ENCODE assay signal across 8 cellular contexts in genomic region chr4:145099653-145100052, GRCh38. TPM values are rescaled to one million over a fixed set of nuclear protein-coding genes. Genes with fewer than 3 reads are reported as not detected.
DNase-seq lines count a peak whose midpoint lies in the region; TF ChIP-seq lines count a peak whose summit lies in the region.

No MANE protein-coding gene starts in this region.

- H4K20me1 ChIP-seq in Loucy (ENCODE audit: insufficient read depth, low read length, poor library complexity, severe bottlenecking), result peaks cover 59% of the 10 kb centered on the region

- H3K9me3 Mint-ChIP-seq in Calu3 (ENCODE audit: low read depth, unreplicated experiment) (no peaks in the 10 kb centered on the region), nephron (peaks cover 6% of the 10 kb centered on the region)

- peak overlapping the region; percentile 86 for H3K9ac ChIP-seq in Loucy (ENCODE audit: low read depth, low read length, poor library complexity, severe bottlenecking)

- peaks cover 95% of the 10 kb centered on the region for H3K79me2 ChIP-seq in Loucy (ENCODE audit: insufficient read depth, low read length)

- BruUV-seq in Calu3 (replicated peaks; lab: Mats Ljungman, UMichigan), result no TSS peak

- H3K4me3 Mint-ChIP-seq in Calu3 (ENCODE audit: low read depth, unreplicated experiment) (peak overlapping the region; percentile 86), nephron (peak overlapping the region; percentile 94 to 96 (median 96))

- H3K4me1 Mint-ChIP-seq in Calu3 (ENCODE audit: low read depth, unreplicated experiment) (peaks cover 6% of the 10 kb centered on the region), nephron (peaks cover 18% of the 10 kb centered on the region)

- DNase-seq in Calu3, result no peak
- DNase-seq in breast epithelium (ENCODE audit: low spot score in 2 of 2), result no peak
- no peak for DNase-seq in NCI-H446 treated with DMSO at 0.1 percent for 48 hours (lab: John Stamatoyannopoulos, UW)
- DNase-seq in GDM1 (lab: John Stamatoyannopoulos, UW), result no peak
- no peak for DNase-seq in ureter (ENCODE audit: low spot score)
- no peak for DNase-seq in NCI-H1694 (lab: John Stamatoyannopoulos, UW)

- peaks cover 31% of the 10 kb centered on the region for H3K36me3 Mint-ChIP-seq in Calu3 (ENCODE audit: insufficient read depth, unreplicated experiment)
- H3K36me3 Mint-ChIP-seq in nephron (ENCODE audit: low read depth), result peaks cover 13% of the 10 kb centered on the region

- H3K36me3 ChIP-seq in Loucy (ENCODE audit: insufficient read depth, low read length), result peaks cover 4% of the 10 kb centered on the region; the same call in 1 of the 2 replicates
- H3K36me3 ChIP-seq in breast epithelium, result no peaks in the 10 kb centered on the region

- CTCF ChIA-PET in Calu3 (lab: Charles Lee), result no interaction called here

- H3K27me3 ChIP-seq in Loucy (ENCODE audit: insufficient read depth, low read length, poor library complexity, severe bottlenecking) (no peaks in the 10 kb centered on the region), breast epithelium (no peaks in the 10 kb centered on the region)

- intact Hi-C loops in Calu3 (cut with micrococcal nuclease; ENCODE audit: unreplicated experiment) (no loop called here), breast epithelium (cut with DNase I; ENCODE audit: low total_unique reads) (no loop called here)

- no peak overlapping the region for H3K27ac ChIP-seq in breast epithelium

- H2AFZ ChIP-seq in Loucy (ENCODE audit: low read length), result no peak overlapping the region

- H3K4me1 ChIP-seq in Loucy (ENCODE audit: insufficient read depth, low read length, poor library complexity, severe bottlenecking), result peaks cover 63% of the 10 kb centered on the region
- H3K4me1 ChIP-seq in breast epithelium, result no peaks in the 10 kb centered on the region

- peak overlapping the region; percentile 75 for H3K4me2 ChIP-seq in Loucy (ENCODE audit: low read depth, low read length, poor library complexity, severe bottlenecking)

- no peaks in the 10 kb centered on the region for H3K9me2 ChIP-seq in Loucy (replicated peaks; ENCODE audit: low read depth, low read length)

- H3K9me3 ChIP-seq in Loucy (ENCODE audit: insufficient read depth, low read depth, low read length) (no peaks in the 10 kb centered on the region), breast epithelium (no peaks in the 10 kb centered on the region)

- H3K4me3 ChIP-seq in Loucy (ENCODE audit: low read length, poor library complexity, severe bottlenecking), result peak overlapping the region; percentile 88
- peak overlapping the region; percentile 68 to 95 (median 69) for H3K4me3 ChIP-seq in breast epithelium

- no peak for TF ChIP-seq POLR2A in breast epithelium (IDR thresholded peaks at IDR 0.05)

- H3K27ac Mint-ChIP-seq in Calu3 (ENCODE audit: unreplicated experiment) (peak overlapping the region; percentile 94), nephron (peak overlapping the region in 1 of 3 experiments; percentile 45)

- no peaks in the 10 kb centered on the region for H3F3A ChIP-seq in Loucy (ENCODE audit: low read depth)

- no peak for TF ChIP-seq CTCF in Calu3 (IDR thresholded peaks at IDR 0.05; ENCODE audit: unreplicated experiment)
- TF ChIP-seq CTCF in Loucy (conservative IDR thresholded peaks at IDR 0.05; ENCODE audit: low read length), result no peak
- no peak for TF ChIP-seq CTCF in breast epithelium (IDR thresholded peaks at IDR 0.05)
- TF ChIP-seq CTCF in nephron (IDR thresholded peaks at IDR 0.05; ENCODE audit: unreplicated experiment in 3 of 3), result no peak

- no peaks in the 10 kb centered on the region for H3K27me3 Mint-ChIP-seq in Calu3 (ENCODE audit: unreplicated experiment)
- H3K27me3 Mint-ChIP-seq in nephron (ENCODE audit: low read depth), result no peaks in the 10 kb centered on the region

RNA-seq across cellular contexts. Expression of gene ABCE1, which starts 1.5 kb away (rescaled TPM):
- 67.4 and 69.5 TPM in 2 replicates for total RNA-seq in Calu3 (2022)
- total RNA-seq in breast epithelium, result 10 to 100 TPM; 56.8 to 85.2 (median 78.0) TPM
- 76.7 TPM for total RNA-seq in ureter

RNA-seq across cellular contexts. Expression of gene ANAPC10, which starts 1.7 kb away (rescaled TPM):
- total RNA-seq in Calu3 (2022) (14.1 and 20.4 TPM in 2 replicates), breast epithelium (10 to 100 TPM; 22.7 to 45.5 (median 38.0) TPM), ureter (24.9 TPM)
